Comparison of ENCODE assay signal across 15 cellular contexts in the genomic region with DNA sequence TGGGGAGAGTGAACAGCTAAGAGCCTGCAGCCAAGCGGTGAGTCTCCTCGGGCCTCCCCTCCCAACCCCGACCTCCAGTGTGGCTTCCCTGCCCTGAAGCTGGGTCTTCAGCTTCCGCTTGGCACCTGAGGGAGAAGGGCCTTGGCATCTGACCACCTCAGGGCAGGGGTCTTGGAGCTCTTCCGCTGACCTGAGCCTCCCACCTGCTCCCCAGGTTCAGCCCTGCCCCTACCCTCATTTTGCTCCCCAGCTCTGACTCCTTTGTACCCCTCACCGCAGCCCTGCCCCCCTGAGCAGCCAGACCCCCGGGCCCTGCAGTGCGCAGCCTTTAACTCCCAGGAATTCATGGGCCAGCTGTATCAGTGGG. TPM values are rescaled to one million over a fixed set of nuclear protein-coding genes. Genes with fewer than 3 reads are reported as not detected.
"Had no signal": no experiment of that assay in that cellular context is flagged by ENCODE, and none has a peak within 500 bp of the region (broad histone marks: within the 10 kb centered on the region; RNA-seq: fewer than 3 reads in every experiment).

No MANE protein-coding gene starts in this region.

- ATAC-seq: foreskin keratinocyte, heart left ventricle, left lobe of liver, SK-N-SH treated with all-trans-retinoic acid at 6 μM for 48 hours had no signal

- H3K4me3 Mint-ChIP-seq: activated naive CD4-positive, alpha-beta T cell treated with anti-CD3 and anti-CD28 coated beads, Interleukin-2, amount 50 U/mL, for 24 hours; nephron; stimulated activated naive CD8-positive, alpha-beta T cell treated with anti-CD3 and anti-CD28 coated beads, Interleukin-15, Interleukin-2, amounts not matched to agents 100 ng/mL and 50 ng/mL, for 24 hours; T-helper 1 cell treated with Interleukin-12 subunit alpha and Interleukin-12 subunit beta and Interleukin-4 antibody, amounts not matched to agents 30 μg/mL and 1 μg/mL, for 36 hours had no signal

- H3K36me3 ChIP-seq: ovary had no signal

- H3K9me3 ChIP-seq: heart left ventricle, ovary had no signal

- H3K27ac Mint-ChIP-seq: activated naive CD4-positive, alpha-beta T cell treated with anti-CD3 and anti-CD28 coated beads, Interleukin-2, amount 50 U/mL, for 24 hours; nephron; stimulated activated naive CD8-positive, alpha-beta T cell treated with anti-CD3 and anti-CD28 coated beads, Interleukin-15, Interleukin-2, amounts not matched to agents 100 ng/mL and 50 ng/mL, for 24 hours; T-helper 1 cell treated with Interleukin-12 subunit alpha and Interleukin-12 subunit beta and Interleukin-4 antibody, amounts not matched to agents 30 μg/mL and 1 μg/mL, for 36 hours had no signal

- H3K27me3 ChIP-seq: heart left ventricle, ovary had no signal

- H3K4me1 ChIP-seq: foreskin keratinocyte had no signal

- DNase-seq: activated CD4-positive, alpha-beta T cell treated with anti-CD3 and anti-CD28 coated beads, Interleukin-2, amount 50 U/mL, for 1 hour; activated CD4-positive, CD25-positive, alpha-beta regulatory T cell; amniotic stem cell; foreskin keratinocyte; heart left ventricle; mesendoderm; stimulated activated CD4-positive, alpha-beta T cell treated with anti-CD3 and anti-CD28 coated beads, Interleukin-4, amount 100 ng/mL, for 24 hours had no signal

- H3K27ac ChIP-seq: foreskin keratinocyte had no signal

- H3K36me3 Mint-ChIP-seq: activated naive CD4-positive, alpha-beta T cell treated with anti-CD3 and anti-CD28 coated beads, Interleukin-2, amount 50 U/mL, for 24 hours had no signal

- H3K9me3 Mint-ChIP-seq: activated naive CD4-positive, alpha-beta T cell treated with anti-CD3 and anti-CD28 coated beads, Interleukin-2, amount 50 U/mL, for 24 hours; nephron; stimulated activated naive CD8-positive, alpha-beta T cell treated with anti-CD3 and anti-CD28 coated beads, Interleukin-15, Interleukin-2, amounts not matched to agents 100 ng/mL and 50 ng/mL, for 24 hours; T-helper 1 cell treated with Interleukin-12 subunit alpha and Interleukin-12 subunit beta and Interleukin-4 antibody, amounts not matched to agents 30 μg/mL and 1 μg/mL, for 36 hours had no signal

- H3K4me3 ChIP-seq: heart left ventricle, ovary had no signal

- FAIRE-seq: TTC549 had no signal

RNA-seq across cellular contexts. Expression of a gene that starts 38.5 kb away (rescaled TPM):
- total RNA-seq: foreskin keratinocyte had no signal
